Comparison of ENCODE assay signal across 23 cellular contexts in genomic region chr11:80505771-80506170, GRCh38.
DNase-seq lines count a peak whose midpoint lies in the region; ATAC-seq, FAIRE-seq and TF ChIP-seq lines count a peak whose summit lies in the region.
"Had no signal": no experiment of that assay in that cellular context is flagged by ENCODE, and none has a peak within 500 bp of the region (broad histone marks: within the 10 kb centered on the region; RNA-seq: fewer than 3 reads in every experiment).

No MANE protein-coding gene starts in this region.

- H2AFZ ChIP-seq in GM23338 (peak overlapping the region; percentile 74; the same call in 1 of the 2 replicates), SK-N-SH (ENCODE audit: low read depth) (no peak overlapping the region)

- H3K4me3 ChIP-seq in GM23338 (no peak overlapping the region), SK-N-SH (ENCODE audit: low read depth in 2 of 2, low read length in 1 of 2) (no peak overlapping the region)
- H3K4me3 ChIP-seq: SJCRH30 had no signal

- no peaks in the 10 kb centered on the region for H3F3A ChIP-seq in GM23338 (replicated peaks; ENCODE audit: low read depth)
- H3F3A ChIP-seq in SK-N-SH (replicated peaks; ENCODE audit: insufficient read depth): no peaks in the 10 kb centered on the region

- POLR2A ChIA-PET in WTC11 (lab: Charles Lee): no interaction called here
- POLR2A ChIA-PET in SK-N-SH (lab: Yijun Ruan, JAX): no interaction called here

- no peaks in the 10 kb centered on the region; the same call in 1 of the 2 replicates for H3K9me2 ChIP-seq in GM23338 (ENCODE audit: insufficient read depth)
- H3K9me2 ChIP-seq in SK-N-SH: no peaks in the 10 kb centered on the region

- H3K4me2 ChIP-seq in GM23338: no peak overlapping the region
- no peak overlapping the region for H3K4me2 ChIP-seq in SK-N-SH
- H3K4me2 ChIP-seq: KMS-11 had no signal

- no peak for TF ChIP-seq RAD21 in SK-N-SH (IDR thresholded peaks at IDR 0.05; ENCODE audit: low read length)

- H3K4me3 Mint-ChIP-seq in GM23338 (no peak overlapping the region), WTC11 (no peak overlapping the region)
- H3K4me3 Mint-ChIP-seq: CD8-positive, alpha-beta memory T cell; T-helper 1 cell treated with Interleukin-12 subunit alpha and Interleukin-12 subunit beta and Interleukin-4 antibody, amounts not matched to agents 30 μg/mL and 1 μg/mL, for 36 hours had no signal

- no peak for TF ChIP-seq EP300 in SK-N-SH (IDR thresholded peaks at IDR 0.05; ENCODE audit: borderline replicate concordance in 1 of 2, low read depth in 1 of 2, low read length in 1 of 2)

- H3K27me3 Mint-ChIP-seq in GM23338 (ENCODE audit: insufficient read depth, low read depth, poor library complexity) (no peaks in the 10 kb centered on the region), WTC11 (ENCODE audit: low read depth) (0 out of 2 replicates have a peak, but pooled peaks cover 2% of the 10 kb centered on the region)
- H3K27me3 Mint-ChIP-seq: CD8-positive, alpha-beta memory T cell had no signal

- no peak overlapping the region for H3K27ac Mint-ChIP-seq in GM23338
- H3K27ac Mint-ChIP-seq in WTC11: no peak overlapping the region
- H3K27ac Mint-ChIP-seq: CD8-positive, alpha-beta memory T cell; T-helper 1 cell treated with Interleukin-12 subunit alpha and Interleukin-12 subunit beta and Interleukin-4 antibody, amounts not matched to agents 30 μg/mL and 1 μg/mL, for 36 hours had no signal

- H3K79me2 ChIP-seq in GM23338 (replicated peaks; ENCODE audit: insufficient read depth) (no peaks in the 10 kb centered on the region), SK-N-SH (ENCODE audit: insufficient read depth) (no peaks in the 10 kb centered on the region)

- CTCF ChIA-PET in WTC11 (lab: Charles Lee): no interaction called here
- CTCF ChIA-PET in SK-N-SH (lab: Yijun Ruan, JAX): no interaction called here

- peak; percentile 11 for DNase-seq in GM23338 (ENCODE audit: low spot score)
- DNase-seq in NCI-H748 (lab: John Stamatoyannopoulos, UW; ENCODE audit: unreplicated experiment): peak; percentile 40
- peak; percentile 13 for DNase-seq in WTC11 (ENCODE audit: low spot score)
- DNase-seq in GM13976 (ENCODE audit: low spot score): no peak
- no peak for DNase-seq in SK-N-SH
- no peak for DNase-seq in GM12892 (ENCODE audit: insufficient read length)
- DNase-seq: ACHN; C1 segment of cervical spinal cord; CD8-positive, alpha-beta memory T cell; DMS79 treated with DMSO at 0.1 percent for 48 hours; NCI-H1048; NCI-H1436; NCI-H2029; NCI-H2171 treated with DMSO at 0.1 percent for 48 hours; NCI-H446; NCI-H82; SJCRH30 had no signal

- 25% methylated on average over 6 of the region's 8 CpGs for WGBS in SK-N-SH (ENCODE audit: low lambda C conversion rate)

- H3K27me3 ChIP-seq in GM23338 (ENCODE audit: insufficient read depth) (no peaks in the 10 kb centered on the region), SK-N-SH (ENCODE audit: insufficient read depth) (no peaks in the 10 kb centered on the region)
- H3K27me3 ChIP-seq: SJCRH30 had no signal

- H3K9ac ChIP-seq in SK-N-SH: no peak overlapping the region
- H3K9ac ChIP-seq: KMS-11 had no signal

- FAIRE-seq in GM12892 (lab: Jason Lieb, UNC): no peak
- FAIRE-seq: D721Med, G401.6, GM18507 had no signal

- H3K4me1 Mint-ChIP-seq in GM23338 (peaks cover 4% of the 10 kb centered on the region; the same call in 2 of the 3 replicates), WTC11 (peaks cover 7% of the 10 kb centered on the region)
- H3K4me1 Mint-ChIP-seq: CD8-positive, alpha-beta memory T cell had no signal

- TF ChIP-seq POLR2A in GM12892 (IDR thresholded peaks at IDR 0.05; ENCODE audit: low read depth, low read length): no peak

- H3K4me1 ChIP-seq in GM23338 (ENCODE audit: insufficient read depth): no peaks in the 10 kb centered on the region
- no peaks in the 10 kb centered on the region for H3K4me1 ChIP-seq in SK-N-SH (ENCODE audit: control insufficient read depth in 1 of 2, insufficient read depth in 2 of 2, low read depth in 1 of 2, low read length in 1 of 2)
- H3K4me1 ChIP-seq: SJCRH30 had no signal

- no peaks in the 10 kb centered on the region for H4K20me1 ChIP-seq in GM23338 (replicated peaks; ENCODE audit: insufficient read depth)
- H4K20me1 ChIP-seq in SK-N-SH (ENCODE audit: insufficient read depth): no peaks in the 10 kb centered on the region

- no peak overlapping the region for H3K27ac ChIP-seq in GM23338 (ENCODE audit: low read depth)
- no peak overlapping the region for H3K27ac ChIP-seq in SK-N-SH (ENCODE audit: low read depth in 2 of 2, low read length in 1 of 2)
- H3K27ac ChIP-seq: KMS-11, SJCRH30 had no signal

- peaks cover 6% of the 10 kb centered on the region for H3K36me3 Mint-ChIP-seq in GM23338 (ENCODE audit: low read depth)
- peaks cover 19% of the 10 kb centered on the region for H3K36me3 Mint-ChIP-seq in WTC11
- H3K36me3 Mint-ChIP-seq: CD8-positive, alpha-beta memory T cell had no signal

- no peaks in the 10 kb centered on the region for H3K9me3 ChIP-seq in SK-N-SH
- H3K9me3 ChIP-seq: SJCRH30 had no signal

- in situ Hi-C loops in GM13976 (cut with MboI; ENCODE audit: low sequenced_read_pairs, unreplicated experiment): no loop called here

- ATAC-seq in GM23338: peak; percentile 34; the same call in 1 of the 3 replicates
- peak; percentile 67; the same call in 1 of the 2 replicates for ATAC-seq in WTC11
- no peak for ATAC-seq in HG03520 (IDR thresholded peaks at IDR 0.05; ENCODE audit: unreplicated experiment)

- TF ChIP-seq CTCF in GM23338 (conservative IDR thresholded peaks at IDR 0.05; ENCODE audit: low read depth in 2 of 2) (no peak), WTC11 (IDR thresholded peaks at IDR 0.05) (no peak), GM13976 (IDR thresholded peaks at IDR 0.05; ENCODE audit: borderline replicate concordance, control extremely low read depth, extremely low read depth, insufficient read depth, missing control alignments) (no peak), SK-N-SH (IDR thresholded peaks at IDR 0.05) (no peak)

- H3K36me3 ChIP-seq in GM23338 (ENCODE audit: insufficient read depth): no peaks in the 10 kb centered on the region
- H3K36me3 ChIP-seq in SK-N-SH (replicated peaks in 1 of 2; ENCODE audit: control insufficient read depth in 1 of 2, insufficient read depth in 2 of 2, low read length in 1 of 2): no peaks in the 10 kb centered on the region
- H3K36me3 ChIP-seq: SJCRH30 had no signal

- H3K9me3 Mint-ChIP-seq in GM23338 (peaks cover 22% of the 10 kb centered on the region), WTC11 (peaks cover 29% of the 10 kb centered on the region)

TF ChIP-seq in GM23338, 12 proteins besides CTCF, POLR2A, EP300 and RAD21 (continues in another document):
- TF ChIP-seq ZNF331 (CRISPR knock-in tag; IDR thresholded peaks at IDR 0.05; ENCODE audit: low read depth) (no peak), JUNB (IDR thresholded peaks at IDR 0.05; ENCODE audit: unreplicated experiment) (no peak), CREB1 (CRISPR knock-in tag; IDR thresholded peaks at IDR 0.05; ENCODE audit: low read depth) (no peak), ETS1 (IDR thresholded peaks at IDR 0.05) (no peak), POLR2AphosphoS5 (IDR thresholded peaks at IDR 0.05; ENCODE audit: low read depth) (no peak), EZH2 (IDR thresholded peaks at IDR 0.05; ENCODE audit: low read depth, unreplicated experiment) (no peak), ZNF114 (CRISPR knock-in tag; IDR thresholded peaks at IDR 0.05) (no peak)

TF ChIP-seq in WTC11, 78 proteins besides CTCF, POLR2A, EP300 and RAD21:
- TF ChIP-seq KAT7 (CRISPR knock-in tag; IDR thresholded peaks at IDR 0.05; ENCODE audit: borderline replicate concordance): no peak
- TF ChIP-seq EMX1 (CRISPR knock-in tag; IDR thresholded peaks at IDR 0.05): no peak
- no peak for TF ChIP-seq ZMAT4 (CRISPR knock-in tag; IDR thresholded peaks at IDR 0.05)
- no peak for TF ChIP-seq NR3C1 (CRISPR knock-in tag; conservative IDR thresholded peaks at IDR 0.05; ENCODE audit: low read depth)
TF ChIP-seq in WTC11: peak in this region for 0.

TF ChIP-seq in SK-N-SH, 30 proteins besides CTCF, POLR2A, EP300 and RAD21 (continues in another document):
- TF ChIP-seq FOSL2 (IDR thresholded peaks at IDR 0.05; ENCODE audit: borderline replicate concordance, low read depth): no peak
- no peak for TF ChIP-seq GABPA (IDR thresholded peaks at IDR 0.05; ENCODE audit: low read depth)
- TF ChIP-seq SIN3A (IDR thresholded peaks at IDR 0.05; ENCODE audit: borderline replicate concordance, low read depth, low read length): no peak
- no peak for TF ChIP-seq USF2 (IDR thresholded peaks at IDR 0.05; ENCODE audit: borderline replicate concordance, low read depth, low read length)
- no peak for TF ChIP-seq TEAD4 (IDR thresholded peaks at IDR 0.05; ENCODE audit: borderline replicate concordance, insufficient read depth)
- TF ChIP-seq RFX5 (IDR thresholded peaks at IDR 0.05; ENCODE audit: low read length): no peak
- no peak for TF ChIP-seq IRF3 (IDR thresholded peaks at IDR 0.05; ENCODE audit: low read depth, low read length)
- no peak for TF ChIP-seq MEF2A (IDR thresholded peaks at IDR 0.05; ENCODE audit: borderline replicate concordance, low read depth)

Comparison
In these comparisons a context has a peak if more than half of its experiments do, and no peak if none do; other contexts are left out.
1. DNase-seq: peak in GM23338 (single experiment), NCI-H748 (single experiment) and WTC11 (single experiment); none in GM13976 (single experiment), SK-N-SH (single experiment) and GM12892 (single experiment).